ENCODE assay signal across 8 cellular contexts in genomic region chr19:42217522-42218442, GRCh38. TPM values are rescaled to one million over a fixed set of nuclear protein-coding genes. Genes with fewer than 3 reads are reported as not detected.
DNase-seq lines count a peak whose midpoint lies in the region; ATAC-seq and TF ChIP-seq lines count a peak whose summit lies in the region.

DEDD2 (minus strand) TSS chr19:42217677; CDS start chr19:42217007, 670 bp downstream.

- ATAC-seq in HG03439 (IDR thresholded peaks at IDR 0.05; ENCODE audit: unreplicated experiment) = peak; percentile 76

- peak within 1 kb of the TSS; percentile 99 for H3K27ac Mint-ChIP-seq in chondrocyte (ENCODE audit: unreplicated experiment)

- TF ChIP-seq POLR2A in GM19193 (IDR thresholded peaks at IDR 0.05; ENCODE audit: extremely low read depth, insufficient read depth, insufficient read length) = peak; percentile 73

- H3K4me1 Mint-ChIP-seq in chondrocyte (ENCODE audit: low read depth) = peaks cover 52% of the 10 kb centered on the region

- no peak for TF ChIP-seq CTCF in AG10803 (conservative IDR thresholded peaks at IDR 0.05; ENCODE audit: low read length)
- peak; percentile 18 for TF ChIP-seq CTCF in chondrocyte (IDR thresholded peaks at IDR 0.05)

- H3K4me3 Mint-ChIP-seq in chondrocyte (ENCODE audit: unreplicated experiment) = peak within 1 kb of the TSS; percentile 87

- no peaks in the 10 kb centered on the region for H3K27me3 Mint-ChIP-seq in chondrocyte (ENCODE audit: low read depth)

- H3K4me3 ChIP-seq in AG10803 (ENCODE audit: low read length) = peak within 1 kb of the TSS; percentile 95

- DNase-seq in AG10803 (ENCODE audit: low read depth) = peak; percentile 97
- peak; percentile 95 for DNase-seq in NCI-H510A treated with DMSO at 0.1 percent for 48 hours (lab: John Stamatoyannopoulos, UW)
- DNase-seq in activated CD4-positive, alpha-beta T cell treated with anti-CD3 and anti-CD28 coated beads for 24 hours (ENCODE audit: low read depth in 2 of 2) = peak; percentile 99
- peak; percentile 99 for DNase-seq in chondrocyte (ENCODE audit: low spot score)
- DNase-seq in kidney glomerular epithelial cell (lab: John Stamatoyannopoulos, UW) = peak; percentile 83
- DNase-seq in stimulated activated CD4-positive, alpha-beta T cell treated with anti-CD3 and anti-CD28 coated beads, Interleukin-1b, Interleukin-23, amount 100 ng/mL, for 1 hour (ENCODE audit: low read depth in 2 of 2) = peak; percentile 99 to 100

- peaks cover 7% of the 10 kb centered on the region for H3K36me3 Mint-ChIP-seq in chondrocyte (ENCODE audit: low read depth)

- no peaks in the 10 kb centered on the region for H3K9me3 Mint-ChIP-seq in chondrocyte (ENCODE audit: low read depth)

RNA-seq across cellular contexts. Expression of gene DEDD2, which starts in this region (rescaled TPM):
- total RNA-seq in chondrocyte = 15.5 to 19.9 TPM (median 18.7 TPM) in 3 replicates

Comparison
In these comparisons a context has a peak if more than half of its experiments do, and no peak if none do; other contexts are left out.
1. Peak in every context shown above with its lines: DNase-seq, ATAC-seq and H3K4me3 ChIP-seq.